In genomic region chr7:100093498-100093897, GRCh38 we compare ENCODE assay signal across 15 cellular contexts. TPM values are rescaled to one million over a fixed set of nuclear protein-coding genes. Genes with fewer than 3 reads are reported as not detected.
A peak's percentile ranks its signal among the peaks of the same experiment; 100 is the strongest.
DNase-seq lines count a peak whose midpoint lies in the region; ATAC-seq, FAIRE-seq and TF ChIP-seq lines count a peak whose summit lies in the region.
"Had no signal": no experiment of that assay in that cellular context is flagged by ENCODE, and none has a peak within 500 bp of the region (broad histone marks: within the 10 kb centered on the region; RNA-seq: fewer than 3 reads in every experiment).

No MANE protein-coding gene starts in this region.

- H3K36me3 Mint-ChIP-seq in activated naive CD4-positive, alpha-beta T cell treated with anti-CD3 and anti-CD28 coated beads, Interleukin-2, amount 50 U/mL, for 72 hours = peaks cover 36 to 44% of the 10 kb centered on the region in 2 donors
- H3K36me3 Mint-ChIP-seq in activated naive CD8-positive, alpha-beta T cell treated with anti-CD3 and anti-CD28 coated beads for 36 hours = peaks cover 72% of the 10 kb centered on the region

- no peaks in the 10 kb centered on the region for H3K9me3 Mint-ChIP-seq in activated naive CD4-positive, alpha-beta T cell treated with anti-CD3 and anti-CD28 coated beads, Interleukin-2, amount 50 U/mL, for 72 hours
- H3K9me3 Mint-ChIP-seq in activated naive CD8-positive, alpha-beta T cell treated with anti-CD3 and anti-CD28 coated beads for 36 hours = no peaks in the 10 kb centered on the region

- no peak for TF ChIP-seq POLR2A in right lobe of liver (IDR thresholded peaks at IDR 0.05)

- TF ChIP-seq CTCF in right lobe of liver (IDR thresholded peaks at IDR 0.05) (no peak), kidney (IDR thresholded peaks at IDR 0.05; ENCODE audit: borderline replicate concordance, extremely low read depth, insufficient read depth) (no peak)

- intact Hi-C loops in right lobe of liver (cut with DNase I) (no loop called here), kidney (cut with DNase I) (no loop called here)

- peaks cover 48% of the 10 kb centered on the region for H3K4me1 Mint-ChIP-seq in activated naive CD8-positive, alpha-beta T cell treated with anti-CD3 and anti-CD28 coated beads for 36 hours

- H3K27me3 Mint-ChIP-seq in activated naive CD8-positive, alpha-beta T cell treated with anti-CD3 and anti-CD28 coated beads for 36 hours = no peaks in the 10 kb centered on the region

- H3K9ac ChIP-seq in stomach smooth muscle (ENCODE audit: low read length in 2 of 2) (peak overlapping the region in 1 of 2 donors; percentile 21), kidney (ENCODE audit: low read length in 2 of 2) (no peak overlapping the region)

- H3K27ac ChIP-seq in right lobe of liver (no peak overlapping the region), stomach smooth muscle (ENCODE audit: low read length) (peak overlapping the region; percentile 67), kidney (ENCODE audit: low read depth in 2 of 2, low read length in 2 of 2) (no peak overlapping the region)
- H3K27ac ChIP-seq: hepatocyte, thoracic aorta had no signal

- H3K27me3 ChIP-seq in right lobe of liver = no peaks in the 10 kb centered on the region
- no peaks in the 10 kb centered on the region for H3K27me3 ChIP-seq in stomach smooth muscle (ENCODE audit: control insufficient read depth in 1 of 2, insufficient read depth in 2 of 2, low read length in 2 of 2)
- H3K27me3 ChIP-seq: hepatocyte had no signal

- no peak for ATAC-seq in activated naive CD4-positive, alpha-beta T cell treated with anti-CD3 and anti-CD28 coated beads, Interleukin-2, amount 50 U/mL, for 72 hours
- ATAC-seq in right lobe of liver = peak in 3 of 4 donors; percentile 6 to 19 (median 11)
- no peak for ATAC-seq in GM21528 (IDR thresholded peaks at IDR 0.05; ENCODE audit: low FRiP score, unreplicated experiment)

- H3K4me1 ChIP-seq in right lobe of liver = peaks cover 0 to 8% (median 0%) of the 10 kb centered on the region in 4 donors
- H3K4me1 ChIP-seq in stomach smooth muscle (ENCODE audit: control insufficient read depth, insufficient read depth, low read length) = peaks cover 25% of the 10 kb centered on the region
- peaks cover 4% of the 10 kb centered on the region in 2 donors for H3K4me1 ChIP-seq in kidney (ENCODE audit: control insufficient read depth in 1 of 2, insufficient read depth in 1 of 2, low read depth in 1 of 2, low read length in 2 of 2)

- no peak for DNase-seq in activated naive CD4-positive, alpha-beta T cell treated with anti-CD3 and anti-CD28 coated beads, Interleukin-2, amount 50 U/mL, for 72 hours (ENCODE audit: low spot score in 2 of 2)
- DNase-seq in activated naive CD4-positive, alpha-beta T cell treated with Interleukin-2 at 50 U/mL for 16 hours = no peak
- DNase-seq in activated naive CD8-positive, alpha-beta T cell treated with anti-CD3 and anti-CD28 coated beads for 36 hours = no peak
- DNase-seq in right lobe of liver (no peak), kidney (no peak), nucleus accumbens (lab: John Stamatoyannopoulos, UW) (no peak)
- DNase-seq: activated CD4-positive, alpha-beta T cell treated with anti-CD3 and anti-CD28 coated beads, Interleukin-2, amount 50 U/mL, for 4 hours; aorta; Calu3; NCI-H2107 had no signal

- peak overlapping the region; percentile 75 to 91 for H3K27ac Mint-ChIP-seq in activated naive CD4-positive, alpha-beta T cell treated with anti-CD3 and anti-CD28 coated beads, Interleukin-2, amount 50 U/mL, for 72 hours
- H3K27ac Mint-ChIP-seq in activated naive CD8-positive, alpha-beta T cell treated with anti-CD3 and anti-CD28 coated beads for 36 hours = peak overlapping the region; percentile 54

- 24% methylated on average over 6 of the region's 13 CpGs for WGBS in right lobe of liver (ENCODE audit: insufficient coverage, low coverage, low lambda C conversion rate, missing lambda C conversion rate)

- no peak overlapping the region for H3K4me3 Mint-ChIP-seq in activated naive CD8-positive, alpha-beta T cell treated with anti-CD3 and anti-CD28 coated beads for 36 hours

- H3K9me3 ChIP-seq in right lobe of liver (no peaks in the 10 kb centered on the region), stomach smooth muscle (ENCODE audit: control insufficient read depth in 2 of 2, low read length in 2 of 2) (no peaks in the 10 kb centered on the region), kidney (ENCODE audit: control insufficient read depth in 1 of 2, low read length in 2 of 2) (no peaks in the 10 kb centered on the region)
- H3K9me3 ChIP-seq: thoracic aorta had no signal

- no peak for FAIRE-seq in kidney (lab: Jason Lieb, UNC)
- FAIRE-seq: GM18507 had no signal

- H3K4me3 ChIP-seq in right lobe of liver (no peak overlapping the region), stomach smooth muscle (ENCODE audit: low read length in 2 of 2) (peak overlapping the region in 1 of 2 donors; percentile 22), kidney (ENCODE audit: low read length in 2 of 2) (no peak overlapping the region)
- H3K4me3 ChIP-seq: hepatocyte, thoracic aorta had no signal

- H3K36me3 ChIP-seq in right lobe of liver (peaks cover 8 to 82% (median 49%) of the 10 kb centered on the region in 4 donors), stomach smooth muscle (ENCODE audit: control insufficient read depth in 2 of 2, insufficient read depth in 2 of 2, low read length in 2 of 2) (peaks cover 58 to 71% of the 10 kb centered on the region in 2 donors), kidney (ENCODE audit: control insufficient read depth in 1 of 2, insufficient read depth in 2 of 2, low read length in 2 of 2) (peaks cover 48 to 71% of the 10 kb centered on the region in 2 donors)

RNA-seq across cellular contexts. Expression of gene COPS6, which starts 4.7 kb away (rescaled TPM):
- total RNA-seq in activated naive CD4-positive, alpha-beta T cell treated with anti-CD3 and anti-CD28 coated beads, Interleukin-2, amount 50 U/mL, for 72 hours = 100 to 1,000 TPM in 1 of 2 donors, 10 to 100 TPM in 1; 84.6 to 107 TPM
- total RNA-seq in activated naive CD8-positive, alpha-beta T cell treated with anti-CD3 and anti-CD28 coated beads for 36 hours = 10 to 100 TPM; 96.3 to 97.2 TPM
- 10 to 100 TPM; 28.3 to 49.7 (median 42.7) TPM for total RNA-seq in right lobe of liver
- total RNA-seq in kidney = 89.1 TPM
- 166 TPM for polyA plus RNA-seq in kidney (ENCODE audit: insufficient read depth, low read depth, low replicate concordance)

RNA-seq across cellular contexts. Expression of gene MCM7, which starts 7.7 kb away (rescaled TPM):
- total RNA-seq in activated naive CD4-positive, alpha-beta T cell treated with anti-CD3 and anti-CD28 coated beads, Interleukin-2, amount 50 U/mL, for 72 hours = 100 to 1,000 TPM; 291 to 375 TPM
- 100 to 1,000 TPM; 476 to 482 TPM for total RNA-seq in activated naive CD8-positive, alpha-beta T cell treated with anti-CD3 and anti-CD28 coated beads for 36 hours
- total RNA-seq in right lobe of liver (10 to 100 TPM; 12.6 to 25.9 (median 20.8) TPM), kidney (47.2 TPM)
- polyA plus RNA-seq in kidney (ENCODE audit: insufficient read depth, low read depth, low replicate concordance) = 21.0 TPM

RNA-seq across cellular contexts. Expression of gene AP4M1, which starts 7.9 kb away (rescaled TPM):
- total RNA-seq in activated naive CD4-positive, alpha-beta T cell treated with anti-CD3 and anti-CD28 coated beads, Interleukin-2, amount 50 U/mL, for 72 hours = 10 to 100 TPM in 1 of 2 donors, 1 to 10 TPM in 1; 8.4 to 13.6 TPM
- 10 to 100 TPM; 13.0 to 13.1 TPM for total RNA-seq in activated naive CD8-positive, alpha-beta T cell treated with anti-CD3 and anti-CD28 coated beads for 36 hours
- total RNA-seq in right lobe of liver (1 to 10 TPM; 2.7 to 7.3 (median 4.3) TPM), kidney (22.8 TPM)
- polyA plus RNA-seq in kidney (ENCODE audit: insufficient read depth, low read depth, low replicate concordance) = 16.4 TPM

RNA-seq across cellular contexts. Expression of gene ZNF3, which starts 12.0 kb away (rescaled TPM):
- 10 to 100 TPM; 13.8 to 16.2 TPM for total RNA-seq in activated naive CD4-positive, alpha-beta T cell treated with anti-CD3 and anti-CD28 coated beads, Interleukin-2, amount 50 U/mL, for 72 hours
- total RNA-seq in activated naive CD8-positive, alpha-beta T cell treated with anti-CD3 and anti-CD28 coated beads for 36 hours = 10 to 100 TPM; 21.1 to 22.3 TPM
- total RNA-seq in right lobe of liver = 10 to 100 TPM in 5 of 6 experiments, 1 to 10 TPM in 1; 9.7 to 18.8 (median 14.0) TPM
- total RNA-seq in kidney = 30.8 TPM
- polyA plus RNA-seq in kidney (ENCODE audit: insufficient read depth, low read depth, low replicate concordance) = 15.8 TPM

RNA-seq across cellular contexts. Expression of gene TAF6, which starts 25.7 kb away (rescaled TPM):
- total RNA-seq in activated naive CD4-positive, alpha-beta T cell treated with anti-CD3 and anti-CD28 coated beads, Interleukin-2, amount 50 U/mL, for 72 hours = 10 to 100 TPM; 52.7 to 57.6 TPM
- total RNA-seq in activated naive CD8-positive, alpha-beta T cell treated with anti-CD3 and anti-CD28 coated beads for 36 hours = 10 to 100 TPM; 59.7 to 61.1 TPM
- total RNA-seq in right lobe of liver (10 to 100 TPM; 11.1 to 27.2 (median 15.8) TPM), kidney (62.7 TPM)
- polyA plus RNA-seq in kidney (ENCODE audit: insufficient read depth, low read depth, low replicate concordance) = 41.3 TPM

Comparison
In these comparisons a context has a peak if more than half of its experiments do, and no peak if none do; other contexts are left out.
1. ATAC-seq: peak in right lobe of liver (3 of 4); none in activated naive CD4-positive, alpha-beta T cell treated with anti-CD3 and anti-CD28 coated beads, Interleukin-2, amount 50 U/mL, for 72 hours (0 of 2) and GM21528 (single experiment).